ENCODE assay signal across 27 cellular contexts in genomic region chr3:105960381-105960780, GRCh38.
"Had no signal": no experiment of that assay in that cellular context is flagged by ENCODE, and none has a peak within 500 bp of the region (broad histone marks: within the 10 kb centered on the region; RNA-seq: fewer than 3 reads in every experiment).

No MANE protein-coding gene starts in this region.

- H3K9me3 ChIP-seq: gastrocnemius medialis, left ventricle myocardium inferior, right lobe of liver, stomach, suprapubic skin, transverse colon, uterus had no signal

- H3K27ac Mint-ChIP-seq: activated CD4-positive, alpha-beta T cell treated with anti-CD3 and anti-CD28 coated beads, Interleukin-2, amount 10 ng/mL, durations not matched to agents 7 days and 5 days; activated CD8-positive, alpha-beta T cell treated with anti-CD3 and anti-CD28 coated beads, Interleukin-2, amount 10 ng/mL, durations not matched to agents 7 days and 5 days; activated naive CD4-positive, alpha-beta T cell treated with anti-CD3 and anti-CD28 coated beads, Interleukin-2, amount 50 U/mL, for 24 hours; activated T-helper 1 cell treated with anti-CD3 and anti-CD28 coated beads, Interleukin-12 subunit alpha, Interleukin-12 subunit beta, Interleukin-2, Interleukin-4 antibody, amounts not matched to agents 30 ng/mL and 10 ng/mL and 1 ng/mL, durations not matched to agents 14 hours and 24 hours and 36 hours; natural killer cell; stimulated activated memory B cell treated with anti-CD40 and anti-IgM and Interleukin-4, amounts not matched to agents 10 μg/mL and 1 μg/mL and 100 μg/mL, for 72 hours; T-helper 2 cell treated with Interferon-gamma antibody and Interleukin-4, amounts not matched to agents 5 μg/mL and 100 μg/mL, for 36 hours had no signal

- ATAC-seq: activated CD8-positive, alpha-beta T cell treated with anti-CD3 and anti-CD28 coated beads, Interleukin-2, amount 10 ng/mL, durations not matched to agents 7 days and 5 days; esophagus mucosa; gastrocnemius medialis; natural killer cell; stimulated activated memory B cell treated with anti-CD40 and anti-IgM and Interleukin-4, amounts not matched to agents 10 μg/mL and 1 μg/mL and 100 μg/mL, for 72 hours had no signal

- H3K27me3 ChIP-seq: gastrocnemius medialis, right lobe of liver, stomach, suprapubic skin, transverse colon, uterus had no signal

- DNase-seq: activated CD4-positive, alpha-beta T cell treated with anti-CD3 and anti-CD28 coated beads, Interleukin-2, amount 10 ng/mL, durations not matched to agents 7 days and 5 days; activated CD4-positive, CD25-positive, alpha-beta regulatory T cell treated with anti-CD3 and anti-CD28 coated beads, Interleukin-2, amount 50 U/mL, for 72 hours; activated CD8-positive, alpha-beta T cell treated with anti-CD3 and anti-CD28 coated beads, Interleukin-2, amount 10 ng/mL, durations not matched to agents 7 days and 5 days; activated gamma-delta T cell; anterior cingulate cortex; caudate nucleus; effector memory CD4-positive, alpha-beta T cell; gastrocnemius medialis; head of caudate nucleus; hypothalamus; left ventricle myocardium inferior; midbrain; natural killer cell; right lobe of liver; stimulated activated CD4-positive, alpha-beta T cell treated with anti-CD3 and anti-CD28 coated beads, Interleukin-1b, Interleukin-23, amount 100 ng/mL, for 48 hours; stomach; transverse colon; uterus had no signal

- H3K4me1 Mint-ChIP-seq: stimulated activated memory B cell treated with anti-CD40 and anti-IgM and Interleukin-4, amounts not matched to agents 10 μg/mL and 1 μg/mL and 100 μg/mL, for 72 hours had no signal

- H3K36me3 Mint-ChIP-seq: brain; natural killer cell; stimulated activated memory B cell treated with anti-CD40 and anti-IgM and Interleukin-4, amounts not matched to agents 10 μg/mL and 1 μg/mL and 100 μg/mL, for 72 hours had no signal

- H3K4me1 ChIP-seq: stomach, uterus had no signal

- H3K27ac ChIP-seq: gastrocnemius medialis, left ventricle myocardium inferior, right lobe of liver, skin epidermis, stomach, suprapubic skin, transverse colon, uterus, VCaP had no signal

- H3K9me3 Mint-ChIP-seq: activated naive CD4-positive, alpha-beta T cell treated with anti-CD3 and anti-CD28 coated beads, Interleukin-2, amount 50 U/mL, for 24 hours; natural killer cell; stimulated activated memory B cell treated with anti-CD40 and anti-IgM and Interleukin-4, amounts not matched to agents 10 μg/mL and 1 μg/mL and 100 μg/mL, for 72 hours had no signal

- H3K4me3 ChIP-seq: gastrocnemius medialis, left ventricle myocardium inferior, right lobe of liver, skin epidermis, stomach, suprapubic skin, transverse colon, uterus had no signal

- H3K27me3 Mint-ChIP-seq: activated CD4-positive, alpha-beta T cell treated with anti-CD3 and anti-CD28 coated beads, Interleukin-2, amount 10 ng/mL, durations not matched to agents 7 days and 5 days; activated naive CD4-positive, alpha-beta T cell treated with anti-CD3 and anti-CD28 coated beads, Interleukin-2, amount 50 U/mL, for 24 hours; brain; stimulated activated memory B cell treated with anti-CD40 and anti-IgM and Interleukin-4, amounts not matched to agents 10 μg/mL and 1 μg/mL and 100 μg/mL, for 72 hours had no signal

- H3K4me3 Mint-ChIP-seq: activated CD4-positive, alpha-beta T cell treated with anti-CD3 and anti-CD28 coated beads, Interleukin-2, amount 10 ng/mL, durations not matched to agents 7 days and 5 days; activated CD8-positive, alpha-beta T cell treated with anti-CD3 and anti-CD28 coated beads, Interleukin-2, amount 10 ng/mL, durations not matched to agents 7 days and 5 days; activated naive CD4-positive, alpha-beta T cell treated with anti-CD3 and anti-CD28 coated beads, Interleukin-2, amount 50 U/mL, for 24 hours; activated T-helper 1 cell treated with anti-CD3 and anti-CD28 coated beads, Interleukin-12 subunit alpha, Interleukin-12 subunit beta, Interleukin-2, Interleukin-4 antibody, amounts not matched to agents 30 ng/mL and 10 ng/mL and 1 ng/mL, durations not matched to agents 14 hours and 24 hours and 36 hours; natural killer cell; stimulated activated memory B cell treated with anti-CD40 and anti-IgM and Interleukin-4, amounts not matched to agents 10 μg/mL and 1 μg/mL and 100 μg/mL, for 72 hours; T-helper 2 cell treated with Interferon-gamma antibody and Interleukin-4, amounts not matched to agents 5 μg/mL and 100 μg/mL, for 36 hours had no signal

- H3K36me3 ChIP-seq: gastrocnemius medialis, left ventricle myocardium inferior, right lobe of liver, stomach, suprapubic skin, transverse colon, uterus had no signal
